Comparison of ENCODE assay signal across 1 cellular context in the genomic region with DNA sequence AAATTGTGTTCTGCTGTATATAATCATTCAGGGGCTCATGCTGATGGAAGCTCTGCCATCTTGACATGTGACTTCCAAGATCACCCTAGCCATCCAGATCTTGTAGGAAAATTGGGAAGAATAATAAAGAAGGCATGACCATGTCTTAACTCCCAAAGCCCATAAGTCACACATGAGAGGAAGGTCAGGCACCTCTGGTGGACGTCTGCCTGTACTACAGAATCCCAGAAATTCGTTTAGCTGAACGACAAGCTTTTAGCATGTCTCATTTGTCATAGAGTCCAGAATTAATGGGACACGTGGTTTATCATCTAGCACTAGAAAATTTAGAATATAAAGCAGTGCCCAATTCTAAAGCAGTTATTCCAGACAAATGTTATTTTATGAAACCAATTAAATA.
TF ChIP-seq lines count a peak whose summit lies in the region.

No MANE protein-coding gene starts in this region.

TF ChIP-seq in GM12878, 131 proteins besides CTCF, POLR2A, EP300 and RAD21 (continued from another document):
- TF ChIP-seq, protein P1, sequence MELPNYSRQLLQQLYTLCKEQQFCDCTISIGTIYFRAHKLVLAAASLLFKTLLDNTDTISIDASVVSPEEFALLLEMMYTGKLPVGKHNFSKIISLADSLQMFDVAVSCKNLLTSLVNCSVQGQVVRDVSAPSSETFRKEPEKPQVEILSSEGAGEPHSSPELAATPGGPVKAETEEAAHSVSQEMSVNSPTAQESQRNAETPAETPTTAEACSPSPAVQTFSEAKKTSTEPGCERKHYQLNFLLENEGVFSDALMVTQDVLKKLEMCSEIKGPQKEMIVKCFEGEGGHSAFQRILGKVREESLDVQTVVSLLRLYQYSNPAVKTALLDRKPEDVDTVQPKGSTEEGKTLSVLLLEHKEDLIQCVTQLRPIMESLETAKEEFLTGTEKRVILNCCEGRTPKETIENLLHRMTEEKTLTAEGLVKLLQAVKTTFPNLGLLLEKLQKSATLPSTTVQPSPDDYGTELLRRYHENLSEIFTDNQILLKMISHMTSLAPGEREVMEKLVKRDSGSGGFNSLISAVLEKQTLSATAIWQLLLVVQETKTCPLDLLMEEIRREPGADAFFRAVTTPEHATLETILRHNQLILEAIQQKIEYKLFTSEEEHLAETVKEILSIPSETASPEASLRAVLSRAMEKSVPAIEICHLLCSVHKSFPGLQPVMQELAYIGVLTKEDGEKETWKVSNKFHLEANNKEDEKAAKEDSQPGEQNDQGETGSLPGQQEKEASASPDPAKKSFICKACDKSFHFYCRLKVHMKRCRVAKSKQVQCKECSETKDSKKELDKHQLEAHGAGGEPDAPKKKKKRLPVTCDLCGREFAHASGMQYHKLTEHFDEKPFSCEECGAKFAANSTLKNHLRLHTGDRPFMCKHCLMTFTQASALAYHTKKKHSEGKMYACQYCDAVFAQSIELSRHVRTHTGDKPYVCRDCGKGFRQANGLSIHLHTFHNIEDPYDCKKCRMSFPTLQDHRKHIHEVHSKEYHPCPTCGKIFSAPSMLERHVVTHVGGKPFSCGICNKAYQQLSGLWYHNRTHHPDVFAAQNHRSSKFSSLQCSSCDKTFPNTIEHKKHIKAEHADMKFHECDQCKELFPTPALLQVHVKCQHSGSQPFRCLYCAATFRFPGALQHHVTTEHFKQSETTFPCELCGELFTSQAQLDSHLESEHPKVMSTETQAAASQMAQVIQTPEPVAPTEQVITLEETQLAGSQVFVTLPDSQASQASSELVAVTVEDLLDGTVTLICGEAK (IDR thresholded peaks at IDR 0.05; ENCODE audit: borderline replicate concordance): no peak
- no peak for TF ChIP-seq SIX5 (IDR thresholded peaks at IDR 0.05; ENCODE audit: low read depth, low read length, severe bottlenecking)
- TF ChIP-seq DPF2 (IDR thresholded peaks at IDR 0.05): no peak
- no peak for TF ChIP-seq ZNF274 (IDR thresholded peaks at IDR 0.05; ENCODE audit: insufficient read depth, insufficient read length)
- TF ChIP-seq SKIL (IDR thresholded peaks at IDR 0.05; ENCODE audit: low read depth, poor library complexity, severe bottlenecking): no peak
- TF ChIP-seq HSF1 (IDR thresholded peaks at IDR 0.05; ENCODE audit: low read depth, low read length): no peak
- no peak for TF ChIP-seq TBL1XR1 (IDR thresholded peaks at IDR 0.05; ENCODE audit: low read depth, low read length)
- TF ChIP-seq USF2 (IDR thresholded peaks at IDR 0.05; ENCODE audit: borderline replicate concordance, low read depth, low read length): no peak
